ENCODE assay signal across 8 cellular contexts in genomic region chr20:2691663-2692035, GRCh38. TPM values are rescaled to one million over a fixed set of nuclear protein-coding genes. Genes with fewer than 3 reads are reported as not detected.
DNase-seq lines count a peak whose midpoint lies in the region; ATAC-seq and TF ChIP-seq lines count a peak whose summit lies in the region.

No MANE protein-coding gene starts in this region.

- TF ChIP-seq CTCF in GM23338 (conservative IDR thresholded peaks at IDR 0.05; ENCODE audit: low read depth in 2 of 2), result no peak
- no peak for TF ChIP-seq CTCF in WERI-Rb-1 (IDR thresholded peaks at IDR 0.05; ENCODE audit: low read depth, low read length)
- no peak for TF ChIP-seq CTCF in glutamatergic neuron (IDR thresholded peaks at IDR 0.05; ENCODE audit: partially characterized antibody, unreplicated experiment)
- TF ChIP-seq CTCF in foreskin fibroblast (IDR thresholded peaks at IDR 0.05; ENCODE audit: low read depth, low read length), result no peak

- DNase-seq in GM23338 (ENCODE audit: low spot score) (no peak), WERI-Rb-1 (no peak), glutamatergic neuron (no peak), NCI-H2171 (lab: John Stamatoyannopoulos, UW) (no peak), foreskin fibroblast (no peak), HCEC 1CT (no peak)

- peaks cover 11% of the 10 kb centered on the region; the same call in 1 of the 2 replicates for H4K20me1 ChIP-seq in GM23338 (replicated peaks; ENCODE audit: insufficient read depth)

- H3K9me2 ChIP-seq in GM23338 (ENCODE audit: insufficient read depth), result no peaks in the 10 kb centered on the region

- ATAC-seq in GM23338, result no peak
- no peak for ATAC-seq in GM21529 (IDR thresholded peaks at IDR 0.05; ENCODE audit: unreplicated experiment)

- H3K27me3 Mint-ChIP-seq in GM23338 (ENCODE audit: insufficient read depth, low read depth, poor library complexity), result peaks cover 82% of the 10 kb centered on the region
- peaks cover 48% of the 10 kb centered on the region for H3K27me3 Mint-ChIP-seq in glutamatergic neuron (ENCODE audit: unreplicated experiment)

- H3K27me3 ChIP-seq in GM23338 (ENCODE audit: insufficient read depth) (peaks cover 88% of the 10 kb centered on the region), WERI-Rb-1 (ENCODE audit: insufficient read depth, low read depth, severe bottlenecking) (no peaks in the 10 kb centered on the region), skeletal muscle tissue (ENCODE audit: control insufficient read depth in 3 of 3, insufficient read depth in 3 of 3, low read length in 3 of 3) (peaks cover 47 to 72% (median 71%) of the 10 kb centered on the region in 3 donors)

- H3K27ac Mint-ChIP-seq in GM23338 (no peak overlapping the region), glutamatergic neuron (ENCODE audit: unreplicated experiment) (peak overlapping the region; percentile 92)

- H3K9me3 Mint-ChIP-seq in GM23338 (peaks cover 9% of the 10 kb centered on the region; the same call in 2 of the 3 replicates), glutamatergic neuron (ENCODE audit: unreplicated experiment) (peaks cover 12% of the 10 kb centered on the region)

- peak overlapping the region; percentile 80 for H3K4me2 ChIP-seq in GM23338

- peak overlapping the region; percentile 83 for H3K4me3 Mint-ChIP-seq in GM23338
- H3K4me3 Mint-ChIP-seq in glutamatergic neuron (ENCODE audit: unreplicated experiment), result peak overlapping the region; percentile 98

- H3K4me1 Mint-ChIP-seq in GM23338 (peaks cover 34% of the 10 kb centered on the region), glutamatergic neuron (ENCODE audit: low read depth, unreplicated experiment) (peaks cover 10% of the 10 kb centered on the region)

- H3K9ac ChIP-seq in skeletal muscle tissue (ENCODE audit: low read depth in 1 of 3, low read length in 3 of 3), result no peak overlapping the region

- no peak overlapping the region for H3K27ac ChIP-seq in GM23338 (ENCODE audit: low read depth)
- no peak overlapping the region for H3K27ac ChIP-seq in WERI-Rb-1
- no peak overlapping the region for H3K27ac ChIP-seq in skeletal muscle tissue (ENCODE audit: low read depth, low read length)

- peak overlapping the region; percentile 56 for H3K4me3 ChIP-seq in GM23338
- peak overlapping the region; percentile 47 for H3K4me3 ChIP-seq in WERI-Rb-1 (ENCODE audit: low read depth, low read length)
- peak overlapping the region in 2 of 3 donors; percentile 33 to 48 for H3K4me3 ChIP-seq in skeletal muscle tissue (ENCODE audit: low read length in 3 of 3)
- peak overlapping the region in 1 of 2 donors; percentile 45 for H3K4me3 ChIP-seq in foreskin fibroblast (ENCODE audit: low read depth in 1 of 2, low read length in 2 of 2)

- H3K9me3 ChIP-seq in WERI-Rb-1 (ENCODE audit: severe bottlenecking), result no peaks in the 10 kb centered on the region
- no peaks in the 10 kb centered on the region for H3K9me3 ChIP-seq in skeletal muscle tissue (ENCODE audit: control insufficient read depth in 3 of 3, low read length in 3 of 3)

- H2AFZ ChIP-seq in GM23338, result no peak overlapping the region; the same call in 1 of the 2 replicates

- peaks cover 21% of the 10 kb centered on the region; the same call in 1 of the 2 replicates for H3K4me1 ChIP-seq in GM23338 (ENCODE audit: insufficient read depth)
- peaks cover 0 to 5% (median 3%) of the 10 kb centered on the region in 3 donors for H3K4me1 ChIP-seq in skeletal muscle tissue (ENCODE audit: control insufficient read depth in 3 of 3, insufficient read depth in 3 of 3, low read length in 3 of 3)

- H3K36me3 Mint-ChIP-seq in GM23338 (ENCODE audit: low read depth) (peaks cover 7% of the 10 kb centered on the region; the same call in 1 of the 3 replicates), glutamatergic neuron (ENCODE audit: unreplicated experiment) (peaks cover 15% of the 10 kb centered on the region)

- H3F3A ChIP-seq in GM23338 (replicated peaks; ENCODE audit: low read depth), result peaks cover 7% of the 10 kb centered on the region; the same call in 1 of the 2 replicates

- H3K79me2 ChIP-seq in GM23338 (replicated peaks; ENCODE audit: insufficient read depth), result no peaks in the 10 kb centered on the region

- H3K36me3 ChIP-seq in GM23338 (ENCODE audit: insufficient read depth) (no peaks in the 10 kb centered on the region), WERI-Rb-1 (no peaks in the 10 kb centered on the region; the same call in 1 of the 2 replicates), skeletal muscle tissue (ENCODE audit: control insufficient read depth in 3 of 3, insufficient read depth in 3 of 3, low read length in 3 of 3) (no peaks in the 10 kb centered on the region)

TF ChIP-seq in GM23338, 12 proteins besides CTCF, POLR2A, EP300 and RAD21 (continues in another document):
- TF ChIP-seq ZNF114 (CRISPR knock-in tag; IDR thresholded peaks at IDR 0.05), result no peak
- no peak for TF ChIP-seq STAT1 (IDR thresholded peaks at IDR 0.05; ENCODE audit: unreplicated experiment)
- no peak for TF ChIP-seq EZH2 (IDR thresholded peaks at IDR 0.05; ENCODE audit: low read depth, unreplicated experiment)
- TF ChIP-seq ZNF331 (CRISPR knock-in tag; IDR thresholded peaks at IDR 0.05; ENCODE audit: low read depth), result no peak
- TF ChIP-seq ETS1 (IDR thresholded peaks at IDR 0.05), result no peak

RNA-seq across cellular contexts. Expression of gene EBF4, which starts 0.9 kb away (rescaled TPM):
- total RNA-seq in GM23338 (2014; rRNA removed; shearing (Covaris generic)), result 0.50 and 0.66 TPM in 2 replicates
- 1.4 and 1.6 TPM in 2 replicates for polyA plus RNA-seq in GM23338 (2016; fragmentation: Nextera tagmentation; extraction: Ambion mirVana)
- total RNA-seq in glutamatergic neuron (ENCODE audit: unreplicated experiment) (11.0 TPM), skeletal muscle tissue (2.6 TPM)

RNA-seq across cellular contexts. Expression of gene IDH3B, which starts 27.6 kb away (rescaled TPM):
- total RNA-seq in GM23338 (2014; rRNA removed; shearing (Covaris generic)), result 126 and 141 TPM in 2 replicates
- 77.7 and 87.1 TPM in 2 replicates for polyA plus RNA-seq in GM23338 (2016; fragmentation: Nextera tagmentation; extraction: Ambion mirVana)
- total RNA-seq in glutamatergic neuron (ENCODE audit: unreplicated experiment) (103 TPM), skeletal muscle tissue (156 TPM)

RNA-seq across cellular contexts. Expression of gene NOP56, which starts 39.2 kb away (rescaled TPM):
- 429 and 447 TPM in 2 replicates for total RNA-seq in GM23338 (2014; rRNA removed; shearing (Covaris generic))
- polyA plus RNA-seq in GM23338 (2016; fragmentation: Nextera tagmentation; extraction: Ambion mirVana), result 569 and 576 TPM in 2 replicates
- total RNA-seq in glutamatergic neuron (ENCODE audit: unreplicated experiment), result 185 TPM
- 103 TPM for total RNA-seq in skeletal muscle tissue
